ENCODE assay signal across 23 cellular contexts in genomic region chr11:4019891-4020290, GRCh38.
DNase-seq lines count a peak whose midpoint lies in the region; ATAC-seq and TF ChIP-seq lines count a peak whose summit lies in the region.
"Had no signal": no experiment of that assay in that cellular context is flagged by ENCODE, and none has a peak within 500 bp of the region (broad histone marks: within the 10 kb centered on the region; RNA-seq: fewer than 3 reads in every experiment).

No MANE protein-coding gene starts in this region.

- TF ChIP-seq CTCF in mesothelial cell of epicardium (IDR thresholded peaks at IDR 0.05; ENCODE audit: unreplicated experiment) (no peak), CD14-positive monocyte (IDR thresholded peaks at IDR 0.05) (no peak), GM10266 (IDR thresholded peaks at IDR 0.05; ENCODE audit: control insufficient read depth, insufficient read depth, low read depth, missing control alignments) (no peak)

- no peaks in the 10 kb centered on the region for H3K9me3 ChIP-seq in CD4-positive, alpha-beta memory T cell (ENCODE audit: control insufficient read depth in 1 of 2, low read length in 2 of 2)
- H3K9me3 ChIP-seq in adipocyte (ENCODE audit: control insufficient read depth, low read length), result no peaks in the 10 kb centered on the region
- H3K9me3 ChIP-seq: transverse colon had no signal

- DNase-seq in CD4-positive, alpha-beta memory T cell, result no peak
- DNase-seq in H4 (ENCODE audit: low spot score), result peak; percentile 22
- peak; percentile 84 for DNase-seq in adipocyte (ENCODE audit: low read depth)
- no peak for DNase-seq in mesothelial cell of epicardium (ENCODE audit: low spot score in 2 of 2, unreplicated experiment in 2 of 2)
- DNase-seq in putamen (ENCODE audit: low spot score), result no peak
- no peak for DNase-seq in CD14-positive monocyte (ENCODE audit: low spot score)
- DNase-seq in GM10266 (ENCODE audit: extremely low spot score), result no peak
- DNase-seq: activated CD4-positive, alpha-beta T cell treated with anti-CD3 and anti-CD28 coated beads, Interleukin-2, amount 50 U/mL, for 1 hour; activated naive CD8-positive, alpha-beta T cell treated with anti-CD3 and anti-CD28 coated beads, Interleukin-2, amount 50 U/mL, for 24 hours; effector CD4-positive, alpha-beta T cell; H9; Karpas-422; MV-4-11; NCI-H2029; NCI-H2227 treated with DMSO at 0.1 percent for 48 hours; RPMI8226; stimulated activated CD8-positive, alpha-beta memory T cell treated with anti-CD3 and anti-CD28 coated beads, Interleukin-4, amount 100 ng/mL, for 48 hours; transverse colon had no signal

- CTCF ChIA-PET in CD4-positive, alpha-beta memory T cell (lab: Charles Lee; ENCODE audit: partially characterized antibody), result interaction anchor here (0.7 to 1.2 kb wide), 3 partner anchors 21 to 169 kb away, joined by 3 to 4 read pairs (median 3); no protein-coding TSS in a partner anchor

- H3K36me3 Mint-ChIP-seq in CD4-positive, alpha-beta memory T cell, result peaks cover 15 to 36% of the 10 kb centered on the region in 2 donors
- H3K36me3 Mint-ChIP-seq in mesothelial cell of epicardium, result peaks cover 23% of the 10 kb centered on the region
- H3K36me3 Mint-ChIP-seq in CD14-positive monocyte, result peaks cover 14 to 37% of the 10 kb centered on the region in 2 donors
- peaks cover 14% of the 10 kb centered on the region for H3K36me3 Mint-ChIP-seq in activated T-helper 17 cell treated with anti-CD3 and anti-CD28 coated beads, Interleukin-2, amount 50 U/mL, for 72 hours (ENCODE audit: low read depth)

- H3K4me1 ChIP-seq in CD4-positive, alpha-beta memory T cell (ENCODE audit: insufficient read depth, low read length), result peaks cover 25% of the 10 kb centered on the region
- peaks cover under 1% of the 10 kb centered on the region for H3K4me1 ChIP-seq in adipocyte (ENCODE audit: control insufficient read depth, insufficient read depth, low read length)

- peaks cover 0 to 3% (median 0%) of the 10 kb centered on the region in 8 donors for H3K9me3 Mint-ChIP-seq in CD4-positive, alpha-beta memory T cell
- H3K9me3 Mint-ChIP-seq in mesothelial cell of epicardium (peaks cover 48% of the 10 kb centered on the region), CD14-positive monocyte (peaks cover 0 to 6% (median 2%) of the 10 kb centered on the region in 7 donors)
- no peaks in the 10 kb centered on the region for H3K9me3 Mint-ChIP-seq in activated T-helper 17 cell treated with anti-CD3 and anti-CD28 coated beads, Interleukin-2, amount 50 U/mL, for 72 hours
- H3K9me3 Mint-ChIP-seq: activated T-helper 1 cell treated with anti-CD3 and anti-CD28 coated beads, Interleukin-12 subunit alpha, Interleukin-12 subunit beta, Interleukin-2, Interleukin-4 antibody, amounts not matched to agents 30 ng/mL and 10 ng/mL and 1 ng/mL, durations not matched to agents 14 hours and 24 hours and 36 hours; H9 had no signal

- intact Hi-C loops in CD4-positive, alpha-beta memory T cell (cut with micrococcal nuclease), result no loop called here
- intact Hi-C loops in CD14-positive monocyte (cut with micrococcal nuclease), result no loop called here

- no peak for ATAC-seq in activated T-helper 17 cell treated with anti-CD3 and anti-CD28 coated beads, Interleukin-2, amount 50 U/mL, for 72 hours (replicated peaks)
- ATAC-seq: activated naive CD8-positive, alpha-beta T cell treated with anti-CD3 and anti-CD28 coated beads, Interleukin-2, amount 50 U/mL, for 24 hours; esophagus mucosa had no signal

- POLR2A ChIA-PET in CD4-positive, alpha-beta memory T cell (lab: Charles Lee; ENCODE audit: partially characterized antibody), result interaction anchor here (0.6 kb wide), 1 partner anchor 162 kb away, joined by 3 read pairs; no protein-coding TSS in a partner anchor

- H3K27ac ChIP-seq in CD4-positive, alpha-beta memory T cell (ENCODE audit: low read depth, low read length), result no peak overlapping the region
- H3K27ac ChIP-seq: transverse colon, VCaP had no signal

- H3K9ac ChIP-seq in adipocyte (ENCODE audit: low read length), result no peak overlapping the region

- peak overlapping the region in 1 of 8 donors; percentile 7 for H3K4me3 Mint-ChIP-seq in CD4-positive, alpha-beta memory T cell
- H3K4me3 Mint-ChIP-seq in mesothelial cell of epicardium (no peak overlapping the region), CD14-positive monocyte (no peak overlapping the region)
- no peak overlapping the region for H3K4me3 Mint-ChIP-seq in activated T-helper 17 cell treated with anti-CD3 and anti-CD28 coated beads, Interleukin-2, amount 50 U/mL, for 72 hours
- H3K4me3 Mint-ChIP-seq: activated naive CD8-positive, alpha-beta T cell treated with anti-CD3 and anti-CD28 coated beads, Interleukin-2, amount 50 U/mL, for 24 hours; activated T-helper 1 cell treated with anti-CD3 and anti-CD28 coated beads, Interleukin-12 subunit alpha, Interleukin-12 subunit beta, Interleukin-2, Interleukin-4 antibody, amounts not matched to agents 30 ng/mL and 10 ng/mL and 1 ng/mL, durations not matched to agents 14 hours and 24 hours and 36 hours; H9 had no signal

- no peaks in the 10 kb centered on the region for H3K27me3 Mint-ChIP-seq in CD4-positive, alpha-beta memory T cell
- H3K27me3 Mint-ChIP-seq in mesothelial cell of epicardium (ENCODE audit: low read depth) (no peaks in the 10 kb centered on the region), CD14-positive monocyte (ENCODE audit: low read depth in 3 of 3) (no peaks in the 10 kb centered on the region)
- H3K27me3 Mint-ChIP-seq in activated T-helper 17 cell treated with anti-CD3 and anti-CD28 coated beads, Interleukin-2, amount 50 U/mL, for 72 hours, result no peaks in the 10 kb centered on the region
- H3K27me3 Mint-ChIP-seq: activated naive CD8-positive, alpha-beta T cell treated with anti-CD3 and anti-CD28 coated beads, Interleukin-2, amount 50 U/mL, for 24 hours; progenitor cell of endocrine pancreas had no signal

- H3K27ac Mint-ChIP-seq in CD4-positive, alpha-beta memory T cell, result peak overlapping the region in 5 of 7 donors; percentile 1 to 62 (median 43)
- H3K27ac Mint-ChIP-seq in mesothelial cell of epicardium, result peak overlapping the region; percentile 63
- peak overlapping the region in 3 of 7 donors; percentile 41 to 48 (median 45) for H3K27ac Mint-ChIP-seq in CD14-positive monocyte
- H3K27ac Mint-ChIP-seq in activated T-helper 17 cell treated with anti-CD3 and anti-CD28 coated beads, Interleukin-2, amount 50 U/mL, for 72 hours, result no peak overlapping the region
- H3K27ac Mint-ChIP-seq: activated naive CD8-positive, alpha-beta T cell treated with anti-CD3 and anti-CD28 coated beads, Interleukin-2, amount 50 U/mL, for 24 hours; activated T-helper 1 cell treated with anti-CD3 and anti-CD28 coated beads, Interleukin-12 subunit alpha, Interleukin-12 subunit beta, Interleukin-2, Interleukin-4 antibody, amounts not matched to agents 30 ng/mL and 10 ng/mL and 1 ng/mL, durations not matched to agents 14 hours and 24 hours and 36 hours; H9; progenitor cell of endocrine pancreas had no signal

- H3K36me3 ChIP-seq in CD4-positive, alpha-beta memory T cell (ENCODE audit: insufficient read depth, low read length), result peaks cover 9% of the 10 kb centered on the region
- no peaks in the 10 kb centered on the region for H3K36me3 ChIP-seq in adipocyte (ENCODE audit: control insufficient read depth, insufficient read depth, low read length, severe bottlenecking)
- H3K36me3 ChIP-seq: transverse colon had no signal

- H3K4me3 ChIP-seq in CD4-positive, alpha-beta memory T cell (ENCODE audit: low read length in 2 of 2), result no peak overlapping the region
- no peak overlapping the region for H3K4me3 ChIP-seq in adipocyte (ENCODE audit: low read length)
- H3K4me3 ChIP-seq: transverse colon had no signal

- peaks cover 32 to 62% (median 47%) of the 10 kb centered on the region in 4 donors for H3K4me1 Mint-ChIP-seq in CD4-positive, alpha-beta memory T cell
- H3K4me1 Mint-ChIP-seq in mesothelial cell of epicardium (peaks cover 22% of the 10 kb centered on the region), CD14-positive monocyte (peaks cover 23% of the 10 kb centered on the region)
- peaks cover 21% of the 10 kb centered on the region for H3K4me1 Mint-ChIP-seq in activated T-helper 17 cell treated with anti-CD3 and anti-CD28 coated beads, Interleukin-2, amount 50 U/mL, for 72 hours

- no peaks in the 10 kb centered on the region for H3K27me3 ChIP-seq in CD4-positive, alpha-beta memory T cell (ENCODE audit: insufficient read depth, low read length)
- no peaks in the 10 kb centered on the region for H3K27me3 ChIP-seq in adipocyte (replicated peaks; ENCODE audit: control insufficient read depth, insufficient read depth, low read length)
- H3K27me3 ChIP-seq: transverse colon had no signal

Comparison
In these comparisons a context has a peak if more than half of its experiments do, and no peak if none do; other contexts are left out.
1. DNase-seq: peak in H4 (single experiment) and adipocyte (single experiment); none in CD4-positive, alpha-beta memory T cell (0 of 5), mesothelial cell of epicardium (0 of 2), putamen (single experiment), CD14-positive monocyte (single experiment) and GM10266 (single experiment).